In the genomic region with DNA sequence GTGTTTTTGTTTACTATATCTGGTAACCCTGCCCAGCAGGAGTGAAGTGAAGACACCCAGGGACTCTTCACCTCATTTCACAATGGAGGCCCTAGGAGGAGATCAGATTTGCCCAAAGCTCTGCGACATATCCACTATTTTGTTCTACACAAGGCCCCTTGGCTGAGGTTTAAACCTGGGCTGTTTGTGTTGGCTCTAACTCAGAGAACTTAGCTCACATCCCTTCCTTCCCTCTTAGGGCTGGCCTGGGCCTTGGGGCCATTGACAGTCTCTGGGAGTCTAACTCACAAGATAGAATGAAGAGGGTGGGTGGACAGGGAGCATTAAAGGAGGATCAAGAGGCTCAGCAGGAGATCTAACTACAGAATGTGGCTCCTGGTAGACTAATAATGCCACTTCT, we compare ENCODE assay signal across 1 cellular context.
TF ChIP-seq lines count a peak whose summit lies in the region.

No MANE protein-coding gene starts in this region.

TF ChIP-seq in SK-N-SH treated with all-trans-retinoic acid at 6 μM for 48 hours, 23 proteins besides CTCF, POLR2A, EP300 and RAD21 (continued from another document):
- TF ChIP-seq, protein P1, sequence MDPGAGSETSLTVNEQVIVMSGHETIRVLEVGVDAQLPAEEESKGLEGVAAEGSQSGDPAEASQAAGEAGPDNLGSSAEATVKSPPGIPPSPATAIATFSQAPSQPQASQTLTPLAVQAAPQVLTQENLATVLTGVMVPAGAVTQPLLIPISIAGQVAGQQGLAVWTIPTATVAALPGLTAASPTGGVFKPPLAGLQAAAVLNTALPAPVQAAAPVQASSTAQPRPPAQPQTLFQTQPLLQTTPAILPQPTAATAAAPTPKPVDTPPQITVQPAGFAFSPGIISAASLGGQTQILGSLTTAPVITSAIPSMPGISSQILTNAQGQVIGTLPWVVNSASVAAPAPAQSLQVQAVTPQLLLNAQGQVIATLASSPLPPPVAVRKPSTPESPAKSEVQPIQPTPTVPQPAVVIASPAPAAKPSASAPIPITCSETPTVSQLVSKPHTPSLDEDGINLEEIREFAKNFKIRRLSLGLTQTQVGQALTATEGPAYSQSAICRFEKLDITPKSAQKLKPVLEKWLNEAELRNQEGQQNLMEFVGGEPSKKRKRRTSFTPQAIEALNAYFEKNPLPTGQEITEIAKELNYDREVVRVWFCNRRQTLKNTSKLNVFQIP (CRISPR knock-in tag; IDR thresholded peaks at IDR 0.05; ENCODE audit: borderline replicate concordance, low read depth), result no peak
- TF ChIP-seq OSR1 (CRISPR knock-in tag; IDR thresholded peaks at IDR 0.05) (no peak), ZNF8 (CRISPR knock-in tag; IDR thresholded peaks at IDR 0.05) (no peak), TCF4 (CRISPR knock-in tag; IDR thresholded peaks at IDR 0.05; ENCODE audit: borderline replicate concordance) (no peak), ZFP3 (CRISPR knock-in tag; IDR thresholded peaks at IDR 0.05) (no peak), SNAI2 (CRISPR knock-in tag; IDR thresholded peaks at IDR 0.05) (no peak), ZC3H10 (CRISPR knock-in tag; IDR thresholded peaks at IDR 0.05) (no peak), ZFP30 (CRISPR knock-in tag; IDR thresholded peaks at IDR 0.05) (no peak)
- TF ChIP-seq, protein P2, sequence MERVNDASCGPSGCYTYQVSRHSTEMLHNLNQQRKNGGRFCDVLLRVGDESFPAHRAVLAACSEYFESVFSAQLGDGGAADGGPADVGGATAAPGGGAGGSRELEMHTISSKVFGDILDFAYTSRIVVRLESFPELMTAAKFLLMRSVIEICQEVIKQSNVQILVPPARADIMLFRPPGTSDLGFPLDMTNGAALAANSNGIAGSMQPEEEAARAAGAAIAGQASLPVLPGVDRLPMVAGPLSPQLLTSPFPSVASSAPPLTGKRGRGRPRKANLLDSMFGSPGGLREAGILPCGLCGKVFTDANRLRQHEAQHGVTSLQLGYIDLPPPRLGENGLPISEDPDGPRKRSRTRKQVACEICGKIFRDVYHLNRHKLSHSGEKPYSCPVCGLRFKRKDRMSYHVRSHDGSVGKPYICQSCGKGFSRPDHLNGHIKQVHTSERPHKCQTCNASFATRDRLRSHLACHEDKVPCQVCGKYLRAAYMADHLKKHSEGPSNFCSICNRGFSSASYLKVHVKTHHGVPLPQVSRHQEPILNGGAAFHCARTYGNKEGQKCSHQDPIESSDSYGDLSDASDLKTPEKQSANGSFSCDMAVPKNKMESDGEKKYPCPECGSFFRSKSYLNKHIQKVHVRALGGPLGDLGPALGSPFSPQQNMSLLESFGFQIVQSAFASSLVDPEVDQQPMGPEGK (CRISPR knock-in tag; IDR thresholded peaks at IDR 0.05; ENCODE audit: borderline replicate concordance), result no peak
- TF ChIP-seq, protein P3, sequence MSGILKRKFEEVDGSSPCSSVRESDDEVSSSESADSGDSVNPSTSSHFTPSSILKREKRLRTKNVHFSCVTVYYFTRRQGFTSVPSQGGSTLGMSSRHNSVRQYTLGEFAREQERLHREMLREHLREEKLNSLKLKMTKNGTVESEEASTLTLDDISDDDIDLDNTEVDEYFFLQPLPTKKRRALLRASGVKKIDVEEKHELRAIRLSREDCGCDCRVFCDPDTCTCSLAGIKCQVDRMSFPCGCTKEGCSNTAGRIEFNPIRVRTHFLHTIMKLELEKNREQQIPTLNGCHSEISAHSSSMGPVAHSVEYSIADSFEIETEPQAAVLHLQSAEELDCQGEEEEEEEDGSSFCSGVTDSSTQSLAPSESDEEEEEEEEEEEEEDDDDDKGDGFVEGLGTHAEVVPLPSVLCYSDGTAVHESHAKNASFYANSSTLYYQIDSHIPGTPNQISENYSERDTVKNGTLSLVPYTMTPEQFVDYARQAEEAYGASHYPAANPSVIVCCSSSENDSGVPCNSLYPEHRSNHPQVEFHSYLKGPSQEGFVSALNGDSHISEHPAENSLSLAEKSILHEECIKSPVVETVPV (CRISPR knock-in tag; IDR thresholded peaks at IDR 0.05), result no peak
